ENCODE assay signal across 8 cellular contexts in the genomic region with DNA sequence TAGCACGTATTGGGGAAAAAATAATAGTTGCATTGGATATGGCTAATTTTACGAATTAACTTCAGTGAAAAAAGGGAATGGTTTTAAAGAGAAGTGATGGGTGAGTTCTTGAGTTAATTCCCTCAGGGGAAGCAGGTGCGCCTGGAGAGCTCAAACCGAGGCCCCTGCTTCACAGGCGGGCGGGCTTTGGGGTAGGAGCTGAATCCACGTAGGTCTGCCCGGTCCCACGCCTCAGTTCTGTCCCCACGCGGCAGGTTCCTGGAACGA. TPM values are rescaled to one million over a fixed set of nuclear protein-coding genes. Genes with fewer than 3 reads are reported as not detected.
DNase-seq lines count a peak whose midpoint lies in the region; ATAC-seq and TF ChIP-seq lines count a peak whose summit lies in the region.

No MANE protein-coding gene starts in this region.

- no peak for ATAC-seq in naive B cell (ENCODE audit: low read depth in 2 of 2)
- ATAC-seq in GM19467 (IDR thresholded peaks at IDR 0.05; ENCODE audit: unreplicated experiment): no peak

- 28% methylated on average over 12 of the region's 12 CpGs for WGBS in HUES64

- H3K27me3 ChIP-seq in HUES64 (ENCODE audit: insufficient read depth, low read length) (no peaks in the 10 kb centered on the region), breast epithelium (no peaks in the 10 kb centered on the region)

- peak overlapping the region; percentile 76 to 90 (median 86) for H3K4me3 Mint-ChIP-seq in naive B cell

- no peak for TF ChIP-seq POLR2A in breast epithelium (IDR thresholded peaks at IDR 0.05)

- peaks cover 25% of the 10 kb centered on the region; the same call in 1 of the 2 replicates for H3K4me1 ChIP-seq in HUES64 (ENCODE audit: insufficient read depth, low read length)
- H3K4me1 ChIP-seq in breast epithelium: peaks cover 0 to 10% of the 10 kb centered on the region in 2 donors

- peak overlapping the region; percentile 71 for H3K9ac ChIP-seq in HUES64 (ENCODE audit: low read depth, low read length)

- no peaks in the 10 kb centered on the region for H3K9me3 Mint-ChIP-seq in naive B cell

- H3K4me3 ChIP-seq in AG10803 (ENCODE audit: low read length): peak overlapping the region; percentile 58
- peak overlapping the region; percentile 56 for H3K4me3 ChIP-seq in HUES64 (ENCODE audit: low read length)
- H3K4me3 ChIP-seq in breast epithelium: peak overlapping the region; percentile 58 to 84 (median 77)

- intact Hi-C loops in breast epithelium (cut with DNase I; ENCODE audit: low total_unique reads): no loop called here

- no peak for TF ChIP-seq CTCF in AG10803 (conservative IDR thresholded peaks at IDR 0.05; ENCODE audit: low read length)
- peak in 1 of 3 donors; percentile 84 for TF ChIP-seq CTCF in breast epithelium (IDR thresholded peaks at IDR 0.05)

- H3K4me1 Mint-ChIP-seq in naive B cell: peaks cover 11 to 13% (median 12%) of the 10 kb centered on the region in 3 donors

- 0 out of 2 replicates have a peak, but pooled peaks cover 8% of the 10 kb centered on the region for H3K36me3 ChIP-seq in HUES64 (ENCODE audit: insufficient read depth, low read length)
- H3K36me3 ChIP-seq in breast epithelium: no peaks in the 10 kb centered on the region

- no peaks in the 10 kb centered on the region for H3K27me3 Mint-ChIP-seq in naive B cell

- H3K36me3 Mint-ChIP-seq in naive B cell: no peaks in the 10 kb centered on the region

- H3K27ac ChIP-seq in HUES64 (ENCODE audit: low read depth, low read length) (no peak overlapping the region), breast epithelium (peak overlapping the region; percentile 16 to 88)

- DNase-seq in AG10803 (ENCODE audit: low read depth) (no peak), breast epithelium (ENCODE audit: low spot score in 2 of 2) (no peak), naive B cell (no peak), CD1c-positive myeloid dendritic cell (ENCODE audit: extremely low spot score) (no peak), SIG-M5 (lab: John Stamatoyannopoulos, UW) (no peak), NCI-H510A (lab: John Stamatoyannopoulos, UW) (no peak)

- H3K27ac Mint-ChIP-seq in naive B cell: peak overlapping the region in 3 of 6 donors; percentile 11 to 75 (median 51)

- H3K9me3 ChIP-seq in HUES64 (ENCODE audit: insufficient read depth, low read depth, low read length) (no peaks in the 10 kb centered on the region), breast epithelium (no peaks in the 10 kb centered on the region)

RNA-seq across cellular contexts. Expression of gene GORASP2, which starts 44.1 kb away (rescaled TPM):
- polyA plus RNA-seq in HUES64 (2013, experiment 1 of 2): 68.1 TPM
- 77.3 TPM for polyA plus RNA-seq in HUES64 (2013, experiment 2 of 2)
- total RNA-seq in breast epithelium: 10 to 100 TPM; 31.4 to 56.5 (median 45.2) TPM
- 10 to 100 TPM; 51.7 to 93.6 (median 63.2) TPM for polyA plus RNA-seq in naive B cell (ENCODE audit: low read depth in 6 of 6)
